9 cellular contexts compared by ENCODE assay signal in genomic region chrX:54248309-54248708, GRCh38.
DNase-seq lines count a peak whose midpoint lies in the region; ATAC-seq and TF ChIP-seq lines count a peak whose summit lies in the region.
"Had no signal": no experiment of that assay in that cellular context is flagged by ENCODE, and none has a peak within 500 bp of the region (broad histone marks: within the 10 kb centered on the region; RNA-seq: fewer than 3 reads in every experiment).

No MANE protein-coding gene starts in this region.

- TF ChIP-seq CTCF in GM12864 (IDR thresholded peaks at IDR 0.05; ENCODE audit: low read depth, low read length, missing control alignments) (peak; percentile 15), NB4 (IDR thresholded peaks at IDR 0.05; ENCODE audit: low read depth, low read length) (peak; percentile 13), mammary epithelial cell (conservative IDR thresholded peaks at IDR 0.05 in 1 of 2, IDR thresholded peaks at IDR 0.05 in 1 of 2; ENCODE audit: extremely low read depth in 1 of 2, insufficient read depth in 1 of 2, low read depth in 1 of 2, low read length in 2 of 2) (peak; percentile 32 to 61), neural progenitor cell (IDR thresholded peaks at IDR 0.05) (peak; percentile 24)

- BruUV-seq in mammary epithelial cell (replicated peaks; lab: Mats Ljungman, UMichigan): no TSS peak

- no peaks in the 10 kb centered on the region for H3K9me3 ChIP-seq in mammary epithelial cell (replicated peaks; ENCODE audit: insufficient read depth, low read length)
- no peaks in the 10 kb centered on the region for H3K9me3 ChIP-seq in neural progenitor cell (ENCODE audit: low read depth)

- H3K27me3 ChIP-seq in mammary epithelial cell (ENCODE audit: insufficient read depth, low read length) (no peaks in the 10 kb centered on the region), neural progenitor cell (no peaks in the 10 kb centered on the region)

- H3K9me3 Mint-ChIP-seq in neural progenitor cell: no peaks in the 10 kb centered on the region
- H3K9me3 Mint-ChIP-seq: activated T-helper 2 cell treated with anti-CD3 and anti-CD28 coated beads, Interferon-gamma antibody, Interleukin-2, Interleukin-4, amounts not matched to agents 10 μg/mL and 5 μg/mL and 100 μg/mL, durations not matched to agents 14 hours and 24 hours and 36 hours had no signal

- no peaks in the 10 kb centered on the region for H3K4me1 Mint-ChIP-seq in neural progenitor cell

- H3K27me3 Mint-ChIP-seq in neural progenitor cell (ENCODE audit: insufficient read depth, low read depth): no peaks in the 10 kb centered on the region

- H4K20me1 ChIP-seq in mammary epithelial cell (ENCODE audit: insufficient read depth, low read length) (no peaks in the 10 kb centered on the region), neural progenitor cell (ENCODE audit: low read depth) (no peaks in the 10 kb centered on the region)

- no peak overlapping the region for H2AFZ ChIP-seq in mammary epithelial cell (ENCODE audit: low read depth, low read length)
- no peak overlapping the region for H2AFZ ChIP-seq in neural progenitor cell (replicated peaks)

- no peak overlapping the region for H3K27ac Mint-ChIP-seq in neural progenitor cell
- H3K27ac Mint-ChIP-seq: activated T-helper 2 cell treated with anti-CD3 and anti-CD28 coated beads, Interferon-gamma antibody, Interleukin-2, Interleukin-4, amounts not matched to agents 10 μg/mL and 5 μg/mL and 100 μg/mL, durations not matched to agents 14 hours and 24 hours and 36 hours had no signal

- H3K9ac ChIP-seq in mammary epithelial cell (ENCODE audit: insufficient read depth, low read length) (no peak overlapping the region), neural progenitor cell (no peak overlapping the region)

- H3F3A ChIP-seq in neural progenitor cell (ENCODE audit: low read depth): no peaks in the 10 kb centered on the region

- in situ Hi-C loops in mammary epithelial cell (cut with MboI; ENCODE audit: low sequenced_read_pairs in 2 of 2): no loop called here

- TF ChIP-seq POLR2A in NB4 (IDR thresholded peaks at IDR 0.05; ENCODE audit: extremely low read depth, insufficient read length): no peak

- dilution Hi-C loops in mammary epithelial cell (cut with HindIII; ENCODE audit: low sequenced_read_pairs): no loop called here

- H3K36me3 ChIP-seq in mammary epithelial cell (ENCODE audit: insufficient read depth, low read length): no peaks in the 10 kb centered on the region
- no peaks in the 10 kb centered on the region for H3K36me3 ChIP-seq in neural progenitor cell

- no peak overlapping the region for H3K4me2 ChIP-seq in mammary epithelial cell (ENCODE audit: insufficient read depth, low read depth, low read length)
- H3K4me2 ChIP-seq in neural progenitor cell: no peak overlapping the region

- H3K4me3 ChIP-seq in GM12864 (ENCODE audit: low read depth, low read length) (no peak overlapping the region), NB4 (ENCODE audit: low read depth, low read length) (no peak overlapping the region), mammary epithelial cell (replicated peaks in 1 of 3; ENCODE audit: insufficient read depth in 1 of 3, low read depth in 2 of 3, low read length in 3 of 3) (no peak overlapping the region), neural progenitor cell (no peak overlapping the region)

- intact Hi-C loops in mammary epithelial cell (cut with micrococcal nuclease): loop anchor here (1.0 kb wide), 2 partner anchors 192 to 391 kb away; partner anchors contain the start of gene TSR2

- H3K4me3 Mint-ChIP-seq in neural progenitor cell: no peak overlapping the region

- no peaks in the 10 kb centered on the region for H3K36me3 Mint-ChIP-seq in neural progenitor cell

- CTCF ChIA-PET in mammary epithelial cell (lab: Charles Lee; ENCODE audit: low non-redundant PET): interaction anchor here (0.9 kb wide), 1 partner anchor 206 kb away, joined by 13 read pairs; no protein-coding TSS in a partner anchor

- WGBS in mammary epithelial cell (ENCODE audit: low coverage, missing lambda C conversion rate): 23% methylated on average over 1 of the region's 1 CpG

- H3K4me1 ChIP-seq in mammary epithelial cell (ENCODE audit: insufficient read depth, low read length) (no peaks in the 10 kb centered on the region), neural progenitor cell (no peaks in the 10 kb centered on the region)

- DNase-seq in GM12864 (ENCODE audit: low read depth) (no peak), NB4 (ENCODE audit: low read depth) (peak; percentile 14), mammary epithelial cell (peak; percentile 28), neural progenitor cell (ENCODE audit: low spot score) (no peak), substantia nigra (lab: John Stamatoyannopoulos, UW) (no peak)
- DNase-seq in activated CD4-positive, alpha-beta T cell treated with anti-CD3 and anti-CD28 coated beads for 1 hour: no peak

- ATAC-seq in HG03457 (IDR thresholded peaks at IDR 0.05; ENCODE audit: unreplicated experiment) (no peak), HG03196 (IDR thresholded peaks at IDR 0.05; ENCODE audit: unreplicated experiment) (no peak)

- H3K27ac ChIP-seq in mammary epithelial cell (ENCODE audit: insufficient read depth, low read depth, low read length) (no peak overlapping the region), neural progenitor cell (no peak overlapping the region), substantia nigra (ENCODE audit: low read depth, low read length, poor library complexity, severe bottlenecking) (no peak overlapping the region)

- H3K79me2 ChIP-seq in mammary epithelial cell (ENCODE audit: insufficient read depth, low read length): no peaks in the 10 kb centered on the region
- H3K79me2 ChIP-seq in neural progenitor cell (ENCODE audit: low read depth): no peaks in the 10 kb centered on the region

Comparison
In these comparisons a context has a peak if more than half of its experiments do, and no peak if none do; other contexts are left out.
1. DNase-seq: peak in NB4 (single experiment) and mammary epithelial cell (single experiment); none in GM12864 (single experiment), neural progenitor cell (single experiment), activated CD4-positive, alpha-beta T cell treated with anti-CD3 and anti-CD28 coated beads for 1 hour (single experiment) and substantia nigra (0 of 49).
2. Peak in every context shown above with its lines, with median percentiles within 50 percentile points of each other: CTCF ChIP-seq.